In the genomic region with DNA sequence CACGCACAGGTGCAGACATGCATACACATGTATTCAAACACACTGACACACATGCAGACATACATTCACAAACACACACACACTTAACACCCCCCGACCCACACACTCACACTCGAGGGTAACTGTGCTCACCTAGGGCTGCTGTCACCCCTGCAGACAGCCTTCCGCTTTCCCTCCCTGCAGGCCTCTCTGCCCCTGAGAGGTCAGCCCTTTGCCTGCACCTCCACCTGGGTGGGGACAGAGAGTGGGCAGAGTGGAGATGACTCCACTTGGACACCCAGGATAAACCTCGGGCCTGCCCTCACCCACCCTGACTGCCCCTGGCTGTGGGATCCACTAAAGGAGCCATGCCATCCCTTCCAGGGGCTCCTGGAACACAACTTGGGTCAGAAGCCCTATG, we compare ENCODE assay signal across 16 cellular contexts.
DNase-seq lines count a peak whose midpoint lies in the region; ATAC-seq, FAIRE-seq and TF ChIP-seq lines count a peak whose summit lies in the region.
"Had no signal": no experiment of that assay in that cellular context is flagged by ENCODE, and none has a peak within 500 bp of the region (broad histone marks: within the 10 kb centered on the region; RNA-seq: fewer than 3 reads in every experiment).

No MANE protein-coding gene starts in this region.

- peaks cover 7% of the 10 kb centered on the region; the same call in 1 of the 2 replicates for H3K4me1 ChIP-seq in H9 (ENCODE audit: insufficient read depth, low read length)
- peaks cover 39% of the 10 kb centered on the region for H3K4me1 ChIP-seq in HUES64 (ENCODE audit: insufficient read depth, low read length)
- H3K4me1 ChIP-seq in H1 (replicated peaks in 1 of 4; ENCODE audit: control insufficient read depth in 3 of 4, insufficient read depth in 4 of 4, low read length in 3 of 4) = peaks cover 12 to 34% (median 23%) of the 10 kb centered on the region in 4 experiments
- peaks cover 36% of the 10 kb centered on the region for H3K4me1 ChIP-seq in neural progenitor cell
- no peaks in the 10 kb centered on the region for H3K4me1 ChIP-seq in pancreas

- H2BK20ac ChIP-seq in H9 (ENCODE audit: low read depth, low read length, poor library complexity, severe bottlenecking) (no peak overlapping the region), H1 (ENCODE audit: low read length) (peak overlapping the region; percentile 91)

- POLR2A ChIA-PET in H1 (lab: Charles Lee; ENCODE audit: partially characterized antibody) = no interaction called here

- H4K5ac ChIP-seq in H9 (ENCODE audit: insufficient read length, low read depth, low read length) (no peak overlapping the region), H1 (ENCODE audit: insufficient read length, low read depth, low read length) (peak overlapping the region; percentile 85)

- CTCF ChIA-PET in H1 (lab: Charles Lee; ENCODE audit: partially characterized antibody) = interaction anchor here (1.1 kb wide), 1 partner anchor 18 kb away, joined by 3 read pairs; no protein-coding TSS in a partner anchor

- H4K20me1 ChIP-seq in H9 (ENCODE audit: control insufficient read depth, insufficient read depth, insufficient read length) = no peaks in the 10 kb centered on the region
- no peaks in the 10 kb centered on the region for H4K20me1 ChIP-seq in H1 (replicated peaks in 1 of 2; ENCODE audit: control insufficient read depth in 1 of 2, insufficient read depth in 2 of 2, low read length in 2 of 2)
- no peaks in the 10 kb centered on the region for H4K20me1 ChIP-seq in neural progenitor cell (ENCODE audit: low read depth)

- H3K36me3 Mint-ChIP-seq in H9 (ENCODE audit: insufficient read depth in 1 of 3, low read depth in 3 of 3) = peaks cover 0 to 9% (median 4%) of the 10 kb centered on the region in 3 experiments; a peak in 4 of 7 replicates
- peaks cover 2% of the 10 kb centered on the region for H3K36me3 Mint-ChIP-seq in neural progenitor cell
- H3K36me3 Mint-ChIP-seq: IgD-negative memory B cell had no signal

- H2BK15ac ChIP-seq in H9 (ENCODE audit: low read depth, low read length) = no peak overlapping the region
- peak overlapping the region; percentile 46 for H2BK15ac ChIP-seq in H1 (ENCODE audit: low read length)

- H4K8ac ChIP-seq in H9 (replicated peaks; ENCODE audit: insufficient read length, low read depth, low read length) = no peak overlapping the region
- H4K8ac ChIP-seq in H1 (ENCODE audit: extremely low read depth, insufficient read depth, low read length) = no peak overlapping the region

- peaks cover 52 to 62% of the 10 kb centered on the region in 2 experiments for H3K4me1 Mint-ChIP-seq in H9
- peaks cover 62% of the 10 kb centered on the region for H3K4me1 Mint-ChIP-seq in neural progenitor cell
- H3K4me1 Mint-ChIP-seq: IgD-negative memory B cell had no signal

- no peaks in the 10 kb centered on the region for H3K36me3 ChIP-seq in HUES64 (ENCODE audit: insufficient read depth, low read length)
- H3K36me3 ChIP-seq in H1 (ENCODE audit: control insufficient read depth in 2 of 4, insufficient read depth in 4 of 4, low read length in 3 of 4) = no peaks in the 10 kb centered on the region
- H3K36me3 ChIP-seq in neural progenitor cell = no peaks in the 10 kb centered on the region
- H3K36me3 ChIP-seq in pancreas = no peaks in the 10 kb centered on the region

- H3K23me2 ChIP-seq in H9 (ENCODE audit: insufficient read length, low read depth, low read length, poor library complexity, severe bottlenecking) (no peaks in the 10 kb centered on the region), H1 (ENCODE audit: low read depth, low read length) (no peaks in the 10 kb centered on the region; the same call in 1 of the 2 replicates)

- H3K9me3 ChIP-seq in H9 (ENCODE audit: control insufficient read depth, low read depth, low read length) = no peaks in the 10 kb centered on the region
- H3K9me3 ChIP-seq in HUES64 (ENCODE audit: insufficient read depth, low read depth, low read length) = peaks cover 3% of the 10 kb centered on the region; the same call in 1 of the 2 replicates
- no peaks in the 10 kb centered on the region for H3K9me3 ChIP-seq in H1 (ENCODE audit: insufficient read depth in 2 of 2, low read depth in 1 of 2, low read length in 1 of 2)
- H3K9me3 ChIP-seq in neural progenitor cell (ENCODE audit: low read depth) = no peaks in the 10 kb centered on the region
- H3K9me3 ChIP-seq in pancreas = no peaks in the 10 kb centered on the region

- H4K91ac ChIP-seq in H9 (ENCODE audit: insufficient read length, low read depth, low read length) (no peak overlapping the region), H1 (replicated peaks; ENCODE audit: insufficient read length, low read length) (peak overlapping the region; percentile 92)

- DNase-seq in H9 = peak; percentile 18
- DNase-seq in H1 (ENCODE audit: low read depth in 1 of 2, low spot score in 2 of 2) = peak in 1 of 2 experiments; percentile 44
- DNase-seq in neural progenitor cell (ENCODE audit: low spot score) = no peak
- no peak for DNase-seq in pancreas
- DNase-seq: EL, NCI-H1105 treated with DMSO at 0.1 percent for 48 hours, NCI-H187, NCI-H526 treated with DMSO at 0.1 percent for 48 hours, SHP77 treated with DMSO at 0.1 percent for 48 hours had no signal

- no peak overlapping the region for H3T11ph ChIP-seq in H9 (ENCODE audit: low read length)

- H3K9ac ChIP-seq in H9 (ENCODE audit: extremely low read depth, insufficient read length, low read length) (no peak overlapping the region), HUES64 (ENCODE audit: low read depth, low read length) (no peak overlapping the region), H1 (replicated peaks in 1 of 4; ENCODE audit: extremely low read depth in 1 of 4, low read depth in 3 of 4, low read length in 3 of 4) (no peak overlapping the region), neural progenitor cell (no peak overlapping the region)

- no peak overlapping the region for H3K14ac ChIP-seq in H9 (ENCODE audit: insufficient read depth, low read length)
- H3K14ac ChIP-seq in H1 (ENCODE audit: insufficient read length) = no peak overlapping the region

- H2BK5ac ChIP-seq in H9 (ENCODE audit: insufficient read length, low read length) (no peak overlapping the region), H1 (ENCODE audit: low read depth, low read length) (peak overlapping the region; percentile 89)

- H3F3A ChIP-seq in neural progenitor cell (ENCODE audit: low read depth) = peaks cover 34% of the 10 kb centered on the region

- H2BK12ac ChIP-seq in H9 (ENCODE audit: insufficient read length, low read depth, low read length) = peak overlapping the region; percentile 66
- H2BK12ac ChIP-seq in H1 (ENCODE audit: low read depth, low read length) = peak overlapping the region; percentile 94

- FAIRE-seq in H1 (lab: Jason Lieb, UNC) = no peak
- no peak for FAIRE-seq in pancreas (lab: Jason Lieb, UNC)

- H3K4me2 ChIP-seq in H9 (ENCODE audit: insufficient read depth, insufficient read length, low read length) = no peak overlapping the region
- 0 out of 4 replicates have a peak overlapping the region, but pooled peaks of 1 of the 2 experiments have one; percentile 3 for H3K4me2 ChIP-seq in H1 (ENCODE audit: insufficient read depth in 1 of 2, low read depth in 2 of 2, low read length in 2 of 2)
- peak overlapping the region; percentile 15 for H3K4me2 ChIP-seq in neural progenitor cell

- H3K23ac ChIP-seq in H9 (ENCODE audit: insufficient read length, low read depth, low read length) (no peak overlapping the region), H1 (ENCODE audit: insufficient read length) (no peak overlapping the region)

- H3K4ac ChIP-seq in H9 (ENCODE audit: low read depth, low read length) = no peak overlapping the region
- peak overlapping the region; percentile 98 for H3K4ac ChIP-seq in H1 (replicated peaks; ENCODE audit: insufficient read length, low read depth, low read length)

- no peak overlapping the region for H3K4me3 ChIP-seq in HUES64 (ENCODE audit: low read length)
- H3K4me3 ChIP-seq in H1 (ENCODE audit: extremely low read depth in 1 of 4, insufficient read depth in 2 of 4, low read depth in 3 of 4, low read length in 4 of 4) = peak overlapping the region in 1 of 4 experiments; percentile 32; a peak in 1 of 8 replicates
- no peak overlapping the region for H3K4me3 ChIP-seq in neural progenitor cell
- H3K4me3 ChIP-seq in pancreas = no peak overlapping the region

- H2BK120ac ChIP-seq in H9 (ENCODE audit: low read depth, low read length, poor library complexity, severe bottlenecking) (no peak overlapping the region), H1 (replicated peaks; ENCODE audit: low read depth, low read length) (peak overlapping the region; percentile 70)

- TF ChIP-seq CTCF in H9 (conservative IDR thresholded peaks at IDR 0.05) = no peak
- no peak for TF ChIP-seq CTCF in H1 (IDR thresholded peaks at IDR 0.05; ENCODE audit: control extremely low read depth in 1 of 3, insufficient read depth in 1 of 3, low read depth in 1 of 3, low read length in 3 of 3)
- TF ChIP-seq CTCF in neural progenitor cell (IDR thresholded peaks at IDR 0.05) = no peak
- no peak for TF ChIP-seq CTCF in pancreas (IDR thresholded peaks at IDR 0.05)

- peaks cover 10 to 13% of the 10 kb centered on the region in 2 experiments for H3K9me3 Mint-ChIP-seq in H9
- H3K9me3 Mint-ChIP-seq in neural progenitor cell = peaks cover 8% of the 10 kb centered on the region

- H3K27me3 ChIP-seq in H9 (ENCODE audit: insufficient read depth, low read length) (no peaks in the 10 kb centered on the region), HUES64 (ENCODE audit: insufficient read depth, low read length) (no peaks in the 10 kb centered on the region), H1 (replicated peaks in 1 of 4; ENCODE audit: control insufficient read depth in 3 of 4, extremely low read depth in 1 of 4, insufficient read depth in 3 of 4, low read length in 3 of 4) (no peaks in the 10 kb centered on the region; a peak in 1 of 7 replicates), neural progenitor cell (no peaks in the 10 kb centered on the region), pancreas (no peaks in the 10 kb centered on the region)

- H3K27ac Mint-ChIP-seq in H9 (peak overlapping the region; percentile 91 to 98 (median 96)), neural progenitor cell (peak overlapping the region; percentile 39)
- H3K27ac Mint-ChIP-seq: IgD-negative memory B cell had no signal

- H3K4me3 Mint-ChIP-seq in H9 (peak overlapping the region in 1 of 2 experiments; percentile 30; a peak in 1 of 5 replicates), neural progenitor cell (no peak overlapping the region)
- H3K4me3 Mint-ChIP-seq: IgD-negative memory B cell had no signal

- H3K27me3 Mint-ChIP-seq in H9 (ENCODE audit: low read depth) (no peaks in the 10 kb centered on the region), neural progenitor cell (ENCODE audit: insufficient read depth, low read depth) (peaks cover 17% of the 10 kb centered on the region)

- TF ChIP-seq RAD21 in H1 (IDR thresholded peaks at IDR 0.05 in 1 of 2, conservative IDR thresholded peaks at IDR 0.05 in 1 of 2; ENCODE audit: low read depth in 2 of 2, low read length in 2 of 2) = no peak

- TF ChIP-seq POLR2A in H1 (IDR thresholded peaks at IDR 0.05; ENCODE audit: control extremely low read depth in 1 of 2, low read depth in 2 of 2, low read length in 2 of 2) = no peak

- H2AK5ac ChIP-seq in H9 (ENCODE audit: insufficient read length, low read length) = no peak overlapping the region
- peak overlapping the region; percentile 57 for H2AK5ac ChIP-seq in H1 (ENCODE audit: low read depth, low read length)

- intact Hi-C loops in pancreas (cut with DNase I) = no loop called here

- no peak overlapping the region for H2AFZ ChIP-seq in H9 (ENCODE audit: low read length)
- H2AFZ ChIP-seq in H1 (ENCODE audit: low read length) = no peak overlapping the region
- H2AFZ ChIP-seq in neural progenitor cell (replicated peaks) = no peak overlapping the region

- WGBS in H9 (ENCODE audit: extremely low coverage, insufficient read length, low lambda C conversion rate) = no CpG with 5 or more reads among the region's 5 CpGs
- WGBS in HUES64 = 90% methylated on average over 5 of the region's 5 CpGs
- 91% methylated on average over 5 of the region's 5 CpGs; no CpG with 5 or more reads in 1 of the 2 experiments for WGBS in H1 (ENCODE audit: extremely low coverage in 1 of 2, insufficient coverage in 1 of 2, insufficient read length in 1 of 2, insufficient replicate concordance in 2 of 2, low coverage in 1 of 2, low lambda C conversion rate in 2 of 2, missing lambda C conversion rate in 1 of 2), 2 experiments
- 84 to 86% methylated on average over 5 of the region's 5 CpGs for WGBS in pancreas, 2 donors

- no peak overlapping the region for H3K27ac ChIP-seq in H9 (ENCODE audit: insufficient read length, low read depth, low read length)
- peak overlapping the region; percentile 92 for H3K27ac ChIP-seq in HUES64 (ENCODE audit: low read depth, low read length)
- H3K27ac ChIP-seq in H1 (ENCODE audit: low read depth, low read length) = peak overlapping the region; percentile 48; the same call in 1 of the 2 replicates
- H3K27ac ChIP-seq in neural progenitor cell = peak overlapping the region; percentile 64
- no peak overlapping the region for H3K27ac ChIP-seq in pancreas
- H3K27ac ChIP-seq: C4-2B had no signal

- no peak for TF ChIP-seq EP300 in H1 (IDR thresholded peaks at IDR 0.05; ENCODE audit: borderline replicate concordance in 1 of 2, low read depth in 2 of 2, low read length in 2 of 2)

- H3K18ac ChIP-seq in H9 (ENCODE audit: insufficient read length, low read depth, low read length) (no peak overlapping the region), H1 (ENCODE audit: extremely low read depth, low read length) (peak overlapping the region; percentile 71)

- ATAC-seq in pancreas = no peak
- no peak for ATAC-seq in HG03280 (IDR thresholded peaks at IDR 0.05; ENCODE audit: unreplicated experiment)
- ATAC-seq in GM18870 (IDR thresholded peaks at IDR 0.05; ENCODE audit: unreplicated experiment) = no peak
- ATAC-seq in HG03432 (IDR thresholded peaks at IDR 0.05; ENCODE audit: unreplicated experiment) = no peak
- ATAC-seq: HCT116 had no signal

- H3K79me2 ChIP-seq in H9 (ENCODE audit: insufficient read depth, low read length) (no peaks in the 10 kb centered on the region), H1 (ENCODE audit: control insufficient read depth in 1 of 2, insufficient read depth in 2 of 2, low read length in 2 of 2) (no peaks in the 10 kb centered on the region), neural progenitor cell (ENCODE audit: low read depth) (no peaks in the 10 kb centered on the region)

- no peaks in the 10 kb centered on the region for H3K79me1 ChIP-seq in H9 (ENCODE audit: insufficient read depth, low read depth, low read length, poor library complexity, severe bottlenecking)
- H3K79me1 ChIP-seq in H1 (ENCODE audit: low read depth, low read length) = no peaks in the 10 kb centered on the region

- H3K56ac ChIP-seq in H9 (ENCODE audit: insufficient read length, low read depth, low read length) (no peak overlapping the region), H1 (replicated peaks; ENCODE audit: insufficient read length, low read depth, low read length) (peak overlapping the region; percentile 9)

Comparison
In these comparisons a context has a peak if more than half of its experiments do, and no peak if none do; other contexts are left out.
1. H3K27ac ChIP-seq: peak in HUES64 (single experiment), H1 (single experiment) and neural progenitor cell (single experiment); none in H9 (single experiment) and pancreas (0 of 4).